In genomic region chr2:219759801-219760200, GRCh38 we compare ENCODE assay signal across 29 cellular contexts.
"Had no signal": no experiment of that assay in that cellular context is flagged by ENCODE, and none has a peak within 500 bp of the region (broad histone marks: within the 10 kb centered on the region; RNA-seq: fewer than 3 reads in every experiment).

No MANE protein-coding gene starts in this region.

- H3K36me3 ChIP-seq: brain microvascular endothelial cell, esophagus muscularis mucosa, gastrocnemius medialis, WERI-Rb-1 had no signal

- DNase-seq: activated B cell treated with CpG ODN at 0.5 μM for 24 hours; activated CD4-positive, alpha-beta T cell treated with anti-CD3 and anti-CD28 coated beads for 48 hours; activated CD4-positive, alpha-beta T cell treated with anti-CD3 and anti-CD28 coated beads, Interleukin-2, amount 50 U/mL, for 1 hour; activated CD4-positive, alpha-beta T cell treated with anti-CD3 and anti-CD28 coated beads, Interleukin-2, amount 50 U/mL, for 48 hours; activated CD8-positive, alpha-beta memory T cell treated with anti-CD3 and anti-CD28 coated beads for 24 hours; activated CD8-positive, alpha-beta T cell treated with anti-CD3 and anti-CD28 coated beads for 36 hours; activated effector memory CD4-positive, alpha-beta T cell treated with Interleukin-2 at 50 U/mL for 16 hours; activated gamma-delta T cell treated with Interleukin-2 at 50 U/mL for 16 hours; activated naive CD4-positive, alpha-beta T cell treated with anti-CD3 and anti-CD28 coated beads, Interleukin-2, amount 50 U/mL, for 16 hours; activated naive CD4-positive, alpha-beta T cell treated with Interleukin-2 at 50 U/mL for 16 hours; activated T-cell treated with anti-CD3 and anti-CD28 coated beads, Interleukin-2, amount 50 U/mL, for 4 hours; amniotic stem cell; anterior cingulate cortex; brain microvascular endothelial cell; dermis blood vessel endothelial cell; effector CD4-positive, alpha-beta T cell; effector memory CD8-positive, alpha-beta T cell; erythroblast; foreskin keratinocyte; gastrocnemius medialis; glutamatergic neuron; T-helper 1 cell; T-helper 17 cell; T1000; WERI-Rb-1 had no signal

- H3K4me1 ChIP-seq: esophagus muscularis mucosa, foreskin keratinocyte, gastrocnemius medialis had no signal

- H3K4me3 ChIP-seq: coronary artery, esophagus muscularis mucosa, gastrocnemius medialis had no signal

- ATAC-seq: activated CD4-positive, CD25-positive, alpha-beta regulatory T cell treated with anti-CD3 and anti-CD28 coated beads, Interleukin-2, amount 50 U/mL, for 24 hours; activated CD8-positive, alpha-beta T cell treated with anti-CD3 and anti-CD28 coated beads for 36 hours; activated T-cell treated with anti-CD3 and anti-CD28 coated beads, Interleukin-2, amount 50 U/mL, for 4 hours; activated T-helper 17 cell treated with anti-CD3 and anti-CD28 coated beads, Interleukin-2, amount 50 U/mL, for 72 hours; effector memory CD8-positive, alpha-beta T cell; foreskin keratinocyte; gastrocnemius medialis; T-helper 17 cell had no signal

- H3K9me3 ChIP-seq: gastrocnemius medialis had no signal

- H3K27me3 ChIP-seq: brain microvascular endothelial cell, foreskin keratinocyte, gastrocnemius medialis had no signal

- H3K27ac ChIP-seq: brain microvascular endothelial cell, coronary artery, esophagus muscularis mucosa, foreskin keratinocyte, gastrocnemius medialis, WERI-Rb-1 had no signal
